11 cellular contexts compared by ENCODE assay signal in the genomic region with DNA sequence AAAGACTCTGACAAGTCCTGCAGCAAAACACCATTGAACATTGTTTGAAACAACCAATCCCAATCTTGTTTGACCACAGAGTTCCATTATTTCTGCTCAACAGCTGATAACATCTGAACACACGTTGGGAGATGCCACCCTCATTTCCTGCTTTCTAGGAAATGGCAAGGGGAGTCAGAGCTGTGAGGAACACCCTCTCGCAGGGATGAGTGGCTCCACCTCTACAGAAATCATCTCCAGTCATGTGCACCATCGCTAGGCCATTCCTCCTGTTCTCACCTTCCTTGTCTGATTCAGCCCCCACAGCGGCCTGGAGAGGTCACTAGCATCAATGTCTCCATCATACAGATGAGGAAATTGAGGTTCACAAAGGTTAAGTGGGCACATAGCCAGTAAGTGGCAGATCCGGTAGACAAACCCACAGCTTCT.
DNase-seq lines count a peak whose midpoint lies in the region; FAIRE-seq and TF ChIP-seq lines count a peak whose summit lies in the region.
"Had no signal": no experiment of that assay in that cellular context is flagged by ENCODE, and none has a peak within 500 bp of the region (broad histone marks: within the 10 kb centered on the region; RNA-seq: fewer than 3 reads in every experiment).

No MANE protein-coding gene starts in this region.

- H3K27me3 ChIP-seq in DOHH2 (ENCODE audit: control insufficient read depth, low read length), result peaks cover 3% of the 10 kb centered on the region; the same call in 1 of the 2 replicates

- peak; percentile 82 for FAIRE-seq in GM19239 (lab: Jason Lieb, UNC)

- TF ChIP-seq POLR2A in erythroblast (IDR thresholded peaks at IDR 0.05; ENCODE audit: low read length), result peak; percentile 17

- H3K4me2 ChIP-seq in DOHH2 (ENCODE audit: low read length), result no peak overlapping the region

- H3K9me2 ChIP-seq in DOHH2 (replicated peaks; ENCODE audit: control insufficient read depth, low read length), result no peaks in the 10 kb centered on the region

- H3F3A ChIP-seq in DOHH2 (ENCODE audit: control insufficient read depth, insufficient read depth), result peaks cover 9% of the 10 kb centered on the region

- H3K36me3 ChIP-seq in DOHH2 (ENCODE audit: control insufficient read depth, low read length), result no peaks in the 10 kb centered on the region

- no peaks in the 10 kb centered on the region for H3K9me3 ChIP-seq in DOHH2 (ENCODE audit: control insufficient read depth, insufficient read depth, low read length)

- peaks cover 43% of the 10 kb centered on the region for H3K4me1 ChIP-seq in DOHH2 (ENCODE audit: control insufficient read depth, low read length)

- no peaks in the 10 kb centered on the region for H3K79me2 ChIP-seq in DOHH2 (ENCODE audit: control insufficient read depth, low read length)

- peak; percentile 13 for TF ChIP-seq CTCF in DOHH2 (IDR thresholded peaks at IDR 0.05; ENCODE audit: low read depth, low read length, poor library complexity, severe bottlenecking)

- H3K27ac ChIP-seq in DOHH2 (ENCODE audit: low read depth, low read length), result no peak overlapping the region

- H3K27me3 Mint-ChIP-seq in T-helper 1 cell treated with Interleukin-12 subunit alpha and Interleukin-12 subunit beta and Interleukin-4 antibody, amounts not matched to agents 30 μg/mL and 1 μg/mL, for 36 hours (ENCODE audit: low read depth), result no peaks in the 10 kb centered on the region

- H3K36me3 Mint-ChIP-seq in T-helper 1 cell treated with Interleukin-12 subunit alpha and Interleukin-12 subunit beta and Interleukin-4 antibody, amounts not matched to agents 30 μg/mL and 1 μg/mL, for 36 hours (ENCODE audit: low read depth), result peaks cover 48% of the 10 kb centered on the region

- H3K4me3 ChIP-seq in DOHH2 (ENCODE audit: low read length), result no peak overlapping the region

- H3K4me1 Mint-ChIP-seq in T-helper 1 cell treated with Interleukin-12 subunit alpha and Interleukin-12 subunit beta and Interleukin-4 antibody, amounts not matched to agents 30 μg/mL and 1 μg/mL, for 36 hours (ENCODE audit: low read depth), result peaks cover 74% of the 10 kb centered on the region

- no peaks in the 10 kb centered on the region for H4K20me1 ChIP-seq in DOHH2 (ENCODE audit: control insufficient read depth, insufficient read depth, low read depth, low read length)

- peak overlapping the region; percentile 75 for H3K4me3 Mint-ChIP-seq in T-helper 1 cell treated with Interleukin-12 subunit alpha and Interleukin-12 subunit beta and Interleukin-4 antibody, amounts not matched to agents 30 μg/mL and 1 μg/mL, for 36 hours

- H3K27ac Mint-ChIP-seq in T-helper 1 cell treated with Interleukin-12 subunit alpha and Interleukin-12 subunit beta and Interleukin-4 antibody, amounts not matched to agents 30 μg/mL and 1 μg/mL, for 36 hours, result peak overlapping the region; percentile 88

- no peaks in the 10 kb centered on the region for H3K9me3 Mint-ChIP-seq in T-helper 1 cell treated with Interleukin-12 subunit alpha and Interleukin-12 subunit beta and Interleukin-4 antibody, amounts not matched to agents 30 μg/mL and 1 μg/mL, for 36 hours

- no peak for DNase-seq in GM19239 (ENCODE audit: insufficient read length, low spot score)
- DNase-seq in erythroblast (lab: John Stamatoyannopoulos, UW), result no peak
- DNase-seq in NCI-H82 (lab: John Stamatoyannopoulos, UW), result no peak
- no peak for DNase-seq in stimulated activated CD4-positive, alpha-beta T cell treated with anti-CD3 and anti-CD28 coated beads, Interleukin-4, amount 100 ng/mL, for 1 hour
- DNase-seq in DMS79 (lab: John Stamatoyannopoulos, UW), result no peak
- no peak for DNase-seq in GDM1 (lab: John Stamatoyannopoulos, UW)
- DNase-seq: DMS153, NCI-H146, SHP77 had no signal
